Comparison of ENCODE assay signal across 11 cellular contexts in the genomic region with DNA sequence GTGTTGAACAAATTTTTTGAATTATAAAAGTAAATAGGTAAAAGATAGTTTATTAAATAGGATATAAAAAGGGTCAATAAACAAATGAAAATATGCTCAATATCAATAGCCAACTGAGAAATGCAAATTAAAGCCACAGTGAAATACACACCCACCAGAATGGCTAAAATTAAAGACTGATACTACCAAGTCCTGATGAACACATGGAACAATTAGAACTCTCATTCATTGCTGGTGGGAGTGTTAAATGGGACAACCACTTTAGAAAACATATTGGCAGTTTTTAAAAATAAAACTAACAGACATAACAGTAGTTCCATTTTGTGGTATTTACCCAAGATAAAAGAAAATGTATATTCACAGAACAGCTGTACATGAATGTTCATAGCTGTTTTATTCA.
"Had no signal": no experiment of that assay in that cellular context is flagged by ENCODE, and none has a peak within 500 bp of the region (broad histone marks: within the 10 kb centered on the region; RNA-seq: fewer than 3 reads in every experiment).

No MANE protein-coding gene starts in this region.

- H2AFZ ChIP-seq: GM23248, GM23338 had no signal

- H3K9me3 Mint-ChIP-seq: GM23338, H9, HFFc6 had no signal

- DNase-seq: GM23248, GOT3, H7, H9, HCEC 1CT, HFFc6 had no signal

- H3K4me1 ChIP-seq: HAP-1 had no signal

- H3K27ac Mint-ChIP-seq: GM23338, H9, HFFc6 had no signal

- H3K27ac ChIP-seq: GM23248 had no signal

- ATAC-seq: GM23338, HCT116 had no signal

- H3K36me3 ChIP-seq: HAP-1 had no signal

- FAIRE-seq: H1, H54 had no signal

- H3K9ac ChIP-seq: GM23248 had no signal

- H3K4me3 Mint-ChIP-seq: GM23338, H9, HFFc6 had no signal

- H3K4me2 ChIP-seq: GM23338 had no signal

- H3K9me3 ChIP-seq: HAP-1 had no signal

- H3K4me3 ChIP-seq: GM23248, GM23338, HAP-1 had no signal
